1 cellular context compared by ENCODE assay signal in the genomic region with DNA sequence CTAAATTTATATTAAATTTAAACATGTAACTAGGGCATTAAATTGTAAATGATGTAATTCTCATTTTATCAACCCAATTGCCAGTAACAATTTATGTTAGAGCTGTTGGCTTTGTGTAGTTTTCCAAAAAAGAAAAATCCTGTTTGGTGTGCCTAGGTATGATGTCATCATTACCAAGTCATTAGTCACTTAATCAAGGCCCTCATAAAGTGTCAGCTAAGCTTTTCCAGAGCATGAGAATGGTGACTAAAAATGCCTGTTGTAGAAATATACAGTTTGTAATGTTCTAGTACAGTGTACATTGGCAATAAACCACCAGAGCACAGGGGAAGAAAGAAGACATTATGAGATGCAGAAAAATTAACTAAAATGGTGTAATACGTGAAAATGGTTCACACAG.
TF ChIP-seq lines count a peak whose summit lies in the region.

No MANE protein-coding gene starts in this region.

TF ChIP-seq in IMR-90, 13 proteins besides CTCF, POLR2A, EP300 and RAD21:
- TF ChIP-seq, protein P1, sequence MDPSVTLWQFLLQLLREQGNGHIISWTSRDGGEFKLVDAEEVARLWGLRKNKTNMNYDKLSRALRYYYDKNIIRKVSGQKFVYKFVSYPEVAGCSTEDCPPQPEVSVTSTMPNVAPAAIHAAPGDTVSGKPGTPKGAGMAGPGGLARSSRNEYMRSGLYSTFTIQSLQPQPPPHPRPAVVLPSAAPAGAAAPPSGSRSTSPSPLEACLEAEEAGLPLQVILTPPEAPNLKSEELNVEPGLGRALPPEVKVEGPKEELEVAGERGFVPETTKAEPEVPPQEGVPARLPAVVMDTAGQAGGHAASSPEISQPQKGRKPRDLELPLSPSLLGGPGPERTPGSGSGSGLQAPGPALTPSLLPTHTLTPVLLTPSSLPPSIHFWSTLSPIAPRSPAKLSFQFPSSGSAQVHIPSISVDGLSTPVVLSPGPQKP (IDR thresholded peaks at IDR 0.05; ENCODE audit: borderline replicate concordance, low read depth, low read length): no peak
- peak; percentile 59; the same call in 1 of the 2 replicates for TF ChIP-seq MAFK (IDR thresholded peaks at IDR 0.05; ENCODE audit: low read depth, low read length)
